In the genomic region with DNA sequence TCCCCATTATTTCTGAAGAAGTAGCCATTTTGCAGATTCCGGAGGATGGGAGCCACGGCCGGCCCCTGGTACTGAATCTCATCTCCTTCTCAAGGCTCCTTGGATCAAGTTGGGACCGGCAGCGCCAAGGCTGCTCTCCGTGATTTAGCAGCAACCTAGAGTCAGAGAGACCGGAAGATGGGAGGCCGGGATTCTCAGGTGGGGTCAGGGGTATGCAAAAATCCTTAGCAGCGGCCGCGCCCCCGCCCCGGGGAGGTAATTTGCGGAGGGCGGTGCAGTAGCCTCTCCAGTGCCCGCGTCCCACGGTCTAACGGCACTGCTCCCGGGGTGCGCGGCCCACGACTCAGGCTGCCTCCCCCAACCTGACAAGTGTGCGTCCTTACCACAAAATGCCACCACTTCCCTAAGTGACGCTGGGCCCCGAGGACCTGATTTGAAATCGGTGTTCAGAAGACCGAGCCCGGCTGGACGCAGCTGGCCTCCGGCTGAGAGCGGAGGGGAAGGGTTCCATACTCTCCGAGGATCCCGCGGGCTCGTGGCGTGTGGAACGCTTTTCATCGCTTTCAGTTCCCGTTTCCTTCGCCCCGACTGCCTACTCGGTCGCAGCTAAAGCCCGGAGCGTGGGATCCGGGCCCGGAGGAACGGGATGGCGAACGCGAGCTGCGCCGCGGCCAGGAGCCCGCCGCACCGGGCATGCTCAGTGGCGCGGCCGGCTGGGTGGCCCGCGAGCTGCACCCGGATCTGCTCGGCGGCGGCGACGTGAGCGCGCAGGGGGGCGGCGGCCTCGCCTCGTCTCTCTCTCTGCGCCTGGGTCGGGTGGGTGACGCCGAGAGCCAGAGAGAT, we compare ENCODE assay signal across 1 cellular context.
TF ChIP-seq lines count a peak whose summit lies in the region.

Gene SCAMP1, plus strand, starts transcription at position 787 of the 843 bp plus-strand sequence. Its CDS starts 55 bp downstream, at position 842.

TF ChIP-seq in GM12878, 131 proteins besides CTCF, POLR2A, EP300 and RAD21 (continued from another document and continues in another):
- TF ChIP-seq ASH2L (IDR thresholded peaks at IDR 0.05; ENCODE audit: borderline replicate concordance, low read depth) (no peak), ELK1 (IDR thresholded peaks at IDR 0.05; ENCODE audit: low read depth, low read length) (peak; percentile 51), GATAD2B (conservative IDR thresholded peaks at IDR 0.05; ENCODE audit: low read depth) (peak; percentile 89), NBN (IDR thresholded peaks at IDR 0.05) (peak; percentile 95), NFXL1 (IDR thresholded peaks at IDR 0.05; ENCODE audit: borderline replicate concordance) (no peak), MTA3 (IDR thresholded peaks at IDR 0.05; ENCODE audit: borderline replicate concordance, low read length) (0 out of 2 replicates have a peak, but pooled peaks have one; percentile 28), CBX5 (IDR thresholded peaks at IDR 0.05; ENCODE audit: low read depth) (peak; percentile 71; the same call in 1 of the 2 replicates), ZSCAN29 (IDR thresholded peaks at IDR 0.05) (peak; percentile 95), CEBPB (IDR thresholded peaks at IDR 0.05; ENCODE audit: borderline replicate concordance in 1 of 2, low read depth in 2 of 2, low read length in 2 of 2) (no peak), ZBED1 (IDR thresholded peaks at IDR 0.05; ENCODE audit: borderline replicate concordance) (no peak; the same call in 1 of the 2 replicates), BMI1 (IDR thresholded peaks at IDR 0.05; ENCODE audit: borderline replicate concordance) (0 out of 2 replicates have a peak, but pooled peaks have one; percentile 37), NFYA (IDR thresholded peaks at IDR 0.05; ENCODE audit: borderline replicate concordance, low read depth, low read length) (no peak), CHD1 (IDR thresholded peaks at IDR 0.05; ENCODE audit: low read depth, low read length) (no peak), MEF2B (IDR thresholded peaks at IDR 0.05; ENCODE audit: partially characterized antibody, poor library complexity, severe bottlenecking) (peak; percentile 65), TARDBP (IDR thresholded peaks at IDR 0.05; ENCODE audit: borderline replicate concordance) (peak; percentile 40; the same call in 1 of the 2 replicates), KLF5 (IDR thresholded peaks at IDR 0.05; ENCODE audit: partially characterized antibody) (peak; percentile 51), IRF5 (IDR thresholded peaks at IDR 0.05; ENCODE audit: borderline replicate concordance) (no peak), NR2C1 (IDR thresholded peaks at IDR 0.05) (peak; percentile 66), NR2C2 (IDR thresholded peaks at IDR 0.05; ENCODE audit: borderline replicate concordance, control insufficient read depth, insufficient read length, low read depth) (no peak), ATF7 (IDR thresholded peaks at IDR 0.05; ENCODE audit: low read depth) (no peak), TAF1 (IDR thresholded peaks at IDR 0.05; ENCODE audit: borderline replicate concordance, low read depth, low read length) (peak; percentile 78), RB1 (IDR thresholded peaks at IDR 0.05; ENCODE audit: borderline replicate concordance) (peak; percentile 86; the same call in 1 of the 2 replicates), IRF3 (IDR thresholded peaks at IDR 0.05) (peak; percentile 59; the same call in 1 of the 2 replicates), IRF4 (IDR thresholded peaks at IDR 0.05; ENCODE audit: low read depth, low read length) (peak; percentile 89), ZNF592 (IDR thresholded peaks at IDR 0.05) (no peak), CHD4 (IDR thresholded peaks at IDR 0.05) (no peak)
- TF ChIP-seq, protein P1, sequence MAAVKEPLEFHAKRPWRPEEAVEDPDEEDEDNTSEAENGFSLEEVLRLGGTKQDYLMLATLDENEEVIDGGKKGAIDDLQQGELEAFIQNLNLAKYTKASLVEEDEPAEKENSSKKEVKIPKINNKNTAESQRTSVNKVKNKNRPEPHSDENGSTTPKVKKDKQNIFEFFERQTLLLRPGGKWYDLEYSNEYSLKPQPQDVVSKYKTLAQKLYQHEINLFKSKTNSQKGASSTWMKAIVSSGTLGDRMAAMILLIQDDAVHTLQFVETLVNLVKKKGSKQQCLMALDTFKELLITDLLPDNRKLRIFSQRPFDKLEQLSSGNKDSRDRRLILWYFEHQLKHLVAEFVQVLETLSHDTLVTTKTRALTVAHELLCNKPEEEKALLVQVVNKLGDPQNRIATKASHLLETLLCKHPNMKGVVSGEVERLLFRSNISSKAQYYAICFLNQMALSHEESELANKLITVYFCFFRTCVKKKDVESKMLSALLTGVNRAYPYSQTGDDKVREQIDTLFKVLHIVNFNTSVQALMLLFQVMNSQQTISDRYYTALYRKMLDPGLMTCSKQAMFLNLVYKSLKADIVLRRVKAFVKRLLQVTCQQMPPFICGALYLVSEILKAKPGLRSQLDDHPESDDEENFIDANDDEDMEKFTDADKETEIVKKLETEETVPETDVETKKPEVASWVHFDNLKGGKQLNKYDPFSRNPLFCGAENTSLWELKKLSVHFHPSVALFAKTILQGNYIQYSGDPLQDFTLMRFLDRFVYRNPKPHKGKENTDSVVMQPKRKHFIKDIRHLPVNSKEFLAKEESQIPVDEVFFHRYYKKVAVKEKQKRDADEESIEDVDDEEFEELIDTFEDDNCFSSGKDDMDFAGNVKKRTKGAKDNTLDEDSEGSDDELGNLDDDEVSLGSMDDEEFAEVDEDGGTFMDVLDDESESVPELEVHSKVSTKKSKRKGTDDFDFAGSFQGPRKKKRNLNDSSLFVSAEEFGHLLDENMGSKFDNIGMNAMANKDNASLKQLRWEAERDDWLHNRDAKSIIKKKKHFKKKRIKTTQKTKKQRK (IDR thresholded peaks at IDR 0.05; ENCODE audit: low read depth, low read length), result no peak
- TF ChIP-seq, protein P2, sequence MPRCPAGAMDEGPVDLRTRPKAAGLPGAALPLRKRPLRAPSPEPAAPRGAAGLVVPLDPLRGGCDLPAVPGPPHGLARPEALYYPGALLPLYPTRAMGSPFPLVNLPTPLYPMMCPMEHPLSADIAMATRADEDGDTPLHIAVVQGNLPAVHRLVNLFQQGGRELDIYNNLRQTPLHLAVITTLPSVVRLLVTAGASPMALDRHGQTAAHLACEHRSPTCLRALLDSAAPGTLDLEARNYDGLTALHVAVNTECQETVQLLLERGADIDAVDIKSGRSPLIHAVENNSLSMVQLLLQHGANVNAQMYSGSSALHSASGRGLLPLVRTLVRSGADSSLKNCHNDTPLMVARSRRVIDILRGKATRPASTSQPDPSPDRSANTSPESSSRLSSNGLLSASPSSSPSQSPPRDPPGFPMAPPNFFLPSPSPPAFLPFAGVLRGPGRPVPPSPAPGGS (IDR thresholded peaks at IDR 0.05; ENCODE audit: borderline replicate concordance, insufficient read depth, low read depth, low read length, poor library complexity, severe bottlenecking), result no peak
- TF ChIP-seq, protein P3, sequence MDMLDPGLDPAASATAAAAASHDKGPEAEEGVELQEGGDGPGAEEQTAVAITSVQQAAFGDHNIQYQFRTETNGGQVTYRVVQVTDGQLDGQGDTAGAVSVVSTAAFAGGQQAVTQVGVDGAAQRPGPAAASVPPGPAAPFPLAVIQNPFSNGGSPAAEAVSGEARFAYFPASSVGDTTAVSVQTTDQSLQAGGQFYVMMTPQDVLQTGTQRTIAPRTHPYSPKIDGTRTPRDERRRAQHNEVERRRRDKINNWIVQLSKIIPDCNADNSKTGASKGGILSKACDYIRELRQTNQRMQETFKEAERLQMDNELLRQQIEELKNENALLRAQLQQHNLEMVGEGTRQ (IDR thresholded peaks at IDR 0.05; ENCODE audit: borderline replicate concordance, low read depth, low read length), result no peak; the same call in 1 of the 2 replicates
- TF ChIP-seq, protein P4, sequence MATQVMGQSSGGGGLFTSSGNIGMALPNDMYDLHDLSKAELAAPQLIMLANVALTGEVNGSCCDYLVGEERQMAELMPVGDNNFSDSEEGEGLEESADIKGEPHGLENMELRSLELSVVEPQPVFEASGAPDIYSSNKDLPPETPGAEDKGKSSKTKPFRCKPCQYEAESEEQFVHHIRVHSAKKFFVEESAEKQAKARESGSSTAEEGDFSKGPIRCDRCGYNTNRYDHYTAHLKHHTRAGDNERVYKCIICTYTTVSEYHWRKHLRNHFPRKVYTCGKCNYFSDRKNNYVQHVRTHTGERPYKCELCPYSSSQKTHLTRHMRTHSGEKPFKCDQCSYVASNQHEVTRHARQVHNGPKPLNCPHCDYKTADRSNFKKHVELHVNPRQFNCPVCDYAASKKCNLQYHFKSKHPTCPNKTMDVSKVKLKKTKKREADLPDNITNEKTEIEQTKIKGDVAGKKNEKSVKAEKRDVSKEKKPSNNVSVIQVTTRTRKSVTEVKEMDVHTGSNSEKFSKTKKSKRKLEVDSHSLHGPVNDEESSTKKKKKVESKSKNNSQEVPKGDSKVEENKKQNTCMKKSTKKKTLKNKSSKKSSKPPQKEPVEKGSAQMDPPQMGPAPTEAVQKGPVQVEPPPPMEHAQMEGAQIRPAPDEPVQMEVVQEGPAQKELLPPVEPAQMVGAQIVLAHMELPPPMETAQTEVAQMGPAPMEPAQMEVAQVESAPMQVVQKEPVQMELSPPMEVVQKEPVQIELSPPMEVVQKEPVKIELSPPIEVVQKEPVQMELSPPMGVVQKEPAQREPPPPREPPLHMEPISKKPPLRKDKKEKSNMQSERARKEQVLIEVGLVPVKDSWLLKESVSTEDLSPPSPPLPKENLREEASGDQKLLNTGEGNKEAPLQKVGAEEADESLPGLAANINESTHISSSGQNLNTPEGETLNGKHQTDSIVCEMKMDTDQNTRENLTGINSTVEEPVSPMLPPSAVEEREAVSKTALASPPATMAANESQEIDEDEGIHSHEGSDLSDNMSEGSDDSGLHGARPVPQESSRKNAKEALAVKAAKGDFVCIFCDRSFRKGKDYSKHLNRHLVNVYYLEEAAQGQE (IDR thresholded peaks at IDR 0.05; ENCODE audit: low read depth, low read length), result no peak
- TF ChIP-seq, protein P5, sequence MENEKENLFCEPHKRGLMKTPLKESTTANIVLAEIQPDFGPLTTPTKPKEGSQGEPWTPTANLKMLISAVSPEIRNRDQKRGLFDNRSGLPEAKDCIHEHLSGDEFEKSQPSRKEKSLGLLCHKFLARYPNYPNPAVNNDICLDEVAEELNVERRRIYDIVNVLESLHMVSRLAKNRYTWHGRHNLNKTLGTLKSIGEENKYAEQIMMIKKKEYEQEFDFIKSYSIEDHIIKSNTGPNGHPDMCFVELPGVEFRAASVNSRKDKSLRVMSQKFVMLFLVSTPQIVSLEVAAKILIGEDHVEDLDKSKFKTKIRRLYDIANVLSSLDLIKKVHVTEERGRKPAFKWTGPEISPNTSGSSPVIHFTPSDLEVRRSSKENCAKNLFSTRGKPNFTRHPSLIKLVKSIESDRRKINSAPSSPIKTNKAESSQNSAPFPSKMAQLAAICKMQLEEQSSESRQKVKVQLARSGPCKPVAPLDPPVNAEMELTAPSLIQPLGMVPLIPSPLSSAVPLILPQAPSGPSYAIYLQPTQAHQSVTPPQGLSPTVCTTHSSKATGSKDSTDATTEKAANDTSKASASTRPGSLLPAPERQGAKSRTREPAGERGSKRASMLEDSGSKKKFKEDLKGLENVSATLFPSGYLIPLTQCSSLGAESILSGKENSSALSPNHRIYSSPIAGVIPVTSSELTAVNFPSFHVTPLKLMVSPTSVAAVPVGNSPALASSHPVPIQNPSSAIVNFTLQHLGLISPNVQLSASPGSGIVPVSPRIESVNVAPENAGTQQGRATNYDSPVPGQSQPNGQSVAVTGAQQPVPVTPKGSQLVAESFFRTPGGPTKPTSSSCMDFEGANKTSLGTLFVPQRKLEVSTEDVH (IDR thresholded peaks at IDR 0.05; ENCODE audit: low read depth, partially characterized antibody), result peak; percentile 30
